In the genomic region with DNA sequence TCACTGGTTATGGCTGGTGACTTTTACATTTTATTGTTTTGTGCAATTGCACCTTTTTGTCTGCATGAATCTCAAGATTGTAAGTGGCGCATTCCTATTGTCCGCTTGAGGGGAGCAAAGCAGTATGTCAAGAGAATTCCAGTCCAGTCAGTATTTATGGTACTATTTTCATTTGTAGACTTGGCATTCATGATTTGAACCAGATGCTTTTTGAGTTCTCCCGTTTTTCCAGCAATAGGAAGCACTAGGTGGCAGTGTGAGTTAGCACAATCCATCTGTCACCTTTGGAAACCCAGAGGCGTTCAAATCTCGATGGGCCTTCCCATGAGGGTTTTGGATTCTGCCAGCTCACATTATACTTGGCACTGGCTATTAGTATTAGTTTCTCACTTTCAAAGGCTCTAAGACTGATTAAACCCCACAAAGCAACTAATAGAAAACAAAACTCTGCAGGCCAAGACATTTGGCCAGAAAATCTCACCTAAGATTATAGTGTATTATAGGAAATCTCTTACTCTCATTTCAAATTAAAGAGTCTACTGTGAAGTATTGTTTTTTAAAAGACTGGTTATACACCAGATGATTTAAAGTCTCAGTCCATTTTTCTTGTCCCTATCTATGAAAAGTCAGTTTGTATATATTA, we compare ENCODE assay signal across 10 cellular contexts. TPM values are rescaled to one million over a fixed set of nuclear protein-coding genes. Genes with fewer than 3 reads are reported as not detected.
DNase-seq lines count a peak whose midpoint lies in the region; ATAC-seq, FAIRE-seq and TF ChIP-seq lines count a peak whose summit lies in the region.
"Had no signal": no experiment of that assay in that cellular context is flagged by ENCODE, and none has a peak within 500 bp of the region (broad histone marks: within the 10 kb centered on the region; RNA-seq: fewer than 3 reads in every experiment).

No MANE protein-coding gene starts in this region.

- H3K27me3 ChIP-seq in Karpas-422 (ENCODE audit: low read length) (peaks cover 10% of the 10 kb centered on the region), vagina (no peaks in the 10 kb centered on the region)

- FAIRE-seq in RCC 7860 (lab: Jason Lieb, UNC): peak; percentile 49

- intact Hi-C loops in vagina (cut with DNase I): loop anchor here (10.0 kb wide), 1 partner anchor 385 kb away; no protein-coding TSS in a partner anchor

- H3K4me1 ChIP-seq in Karpas-422 (ENCODE audit: low read length) (peaks cover 22% of the 10 kb centered on the region), vagina (peaks cover 21% of the 10 kb centered on the region)

- no peaks in the 10 kb centered on the region for H4K20me1 ChIP-seq in Karpas-422 (ENCODE audit: insufficient read depth, low read depth, low read length)

- H3K36me3 ChIP-seq in Karpas-422 (ENCODE audit: insufficient read depth, low read length) (no peaks in the 10 kb centered on the region), vagina (peaks cover 0 to 14% of the 10 kb centered on the region in 2 donors)

- peaks cover 16% of the 10 kb centered on the region for H3K27me3 Mint-ChIP-seq in endothelial cell (ENCODE audit: unreplicated experiment)

- no peak overlapping the region for H3K4me3 Mint-ChIP-seq in endothelial cell (ENCODE audit: unreplicated experiment)
- H3K4me3 Mint-ChIP-seq: dendritic cell treated with granulocyte-macrophage colony-stimulating factor and Interleukin-4, amounts not matched to agents 40 ng/mL and 50 ng/mL, for 4 days had no signal

- H3K9me3 Mint-ChIP-seq in endothelial cell (ENCODE audit: unreplicated experiment): no peaks in the 10 kb centered on the region
- H3K9me3 Mint-ChIP-seq: dendritic cell treated with granulocyte-macrophage colony-stimulating factor and Interleukin-4, amounts not matched to agents 40 ng/mL and 50 ng/mL, for 4 days had no signal

- no peak for ATAC-seq in HG03439 (IDR thresholded peaks at IDR 0.05; ENCODE audit: unreplicated experiment)

- TF ChIP-seq CTCF in endothelial cell (IDR thresholded peaks at IDR 0.05; ENCODE audit: unreplicated experiment): no peak
- TF ChIP-seq CTCF in vagina (IDR thresholded peaks at IDR 0.05): peak; percentile 14 to 62 (median 38)

- TF ChIP-seq POLR2A in vagina (IDR thresholded peaks at IDR 0.05): no peak

- H3K4me3 ChIP-seq in Karpas-422 (ENCODE audit: low read length) (no peak overlapping the region), vagina (peak overlapping the region; percentile 17 to 59)

- H3K9ac ChIP-seq in Karpas-422 (ENCODE audit: low read length): no peak overlapping the region

- H3K27ac Mint-ChIP-seq in endothelial cell (ENCODE audit: unreplicated experiment): no peak overlapping the region
- H3K27ac Mint-ChIP-seq: CD4-positive, CD25-positive, alpha-beta regulatory T cell; dendritic cell treated with granulocyte-macrophage colony-stimulating factor and Interleukin-4, amounts not matched to agents 40 ng/mL and 50 ng/mL, for 4 days had no signal

- H3K27ac ChIP-seq in Karpas-422 (ENCODE audit: low read length) (no peak overlapping the region), vagina (no peak overlapping the region)

- H3K9me3 ChIP-seq in Karpas-422 (ENCODE audit: low read length) (no peaks in the 10 kb centered on the region), vagina (no peaks in the 10 kb centered on the region)

- H3K36me3 Mint-ChIP-seq in endothelial cell (ENCODE audit: low read depth, unreplicated experiment): no peaks in the 10 kb centered on the region
- H3K36me3 Mint-ChIP-seq: CD4-positive, CD25-positive, alpha-beta regulatory T cell had no signal

- H3K9me2 ChIP-seq in Karpas-422 (replicated peaks; ENCODE audit: insufficient read depth, low read length): no peaks in the 10 kb centered on the region

- peaks cover 34% of the 10 kb centered on the region for H3K4me1 Mint-ChIP-seq in endothelial cell (ENCODE audit: unreplicated experiment)

- peak overlapping the region; percentile 92 for H3K4me2 ChIP-seq in Karpas-422 (ENCODE audit: low read depth, low read length, poor library complexity, severe bottlenecking)

- DNase-seq in NOMO-1 treated with DMSO at 0.1 percent for 48 hours (lab: John Stamatoyannopoulos, UW; ENCODE audit: unreplicated experiment): peak; percentile 35
- no peak for DNase-seq in NOMO-1 treated with dmso at 0.1 percent for 144 hours (lab: John Stamatoyannopoulos, UW; ENCODE audit: unreplicated experiment)
- DNase-seq in Karpas-422: peak; percentile 57
- peak; percentile 47 for DNase-seq in RCC 7860 (ENCODE audit: low spot score)
- DNase-seq in endothelial cell (ENCODE audit: low spot score): peak; percentile 40
- DNase-seq in midbrain (lab: John Stamatoyannopoulos, UW): peak; percentile 83
- no peak for DNase-seq in vagina (ENCODE audit: extremely low spot score in 2 of 2)

- H2AFZ ChIP-seq in Karpas-422 (ENCODE audit: low read length): no peak overlapping the region

- no peaks in the 10 kb centered on the region for H3K79me2 ChIP-seq in Karpas-422 (ENCODE audit: low read length)

RNA-seq across cellular contexts. Expression of gene DACT1, which starts 2.2 kb away (rescaled TPM):
- total RNA-seq in Karpas-422 (2014; rRNA removed; shearing (Covaris generic); ENCODE audit: low replicate concordance): 0.11 TPM in 1 of 2 replicates, not detected in the other
- 2.0 TPM for total RNA-seq in endothelial cell (ENCODE audit: unreplicated experiment)
- total RNA-seq in vagina: 9.8 TPM

Comparison
In these comparisons a context has a peak if more than half of its experiments do, and no peak if none do; other contexts are left out.
1. DNase-seq: peak in NOMO-1 treated with DMSO at 0.1 percent for 48 hours (single experiment), Karpas-422 (single experiment), RCC 7860 (single experiment), endothelial cell (single experiment) and midbrain (single experiment); none in NOMO-1 treated with dmso at 0.1 percent for 144 hours (single experiment) and vagina (0 of 2).